1 cellular context compared by ENCODE assay signal in the genomic region with DNA sequence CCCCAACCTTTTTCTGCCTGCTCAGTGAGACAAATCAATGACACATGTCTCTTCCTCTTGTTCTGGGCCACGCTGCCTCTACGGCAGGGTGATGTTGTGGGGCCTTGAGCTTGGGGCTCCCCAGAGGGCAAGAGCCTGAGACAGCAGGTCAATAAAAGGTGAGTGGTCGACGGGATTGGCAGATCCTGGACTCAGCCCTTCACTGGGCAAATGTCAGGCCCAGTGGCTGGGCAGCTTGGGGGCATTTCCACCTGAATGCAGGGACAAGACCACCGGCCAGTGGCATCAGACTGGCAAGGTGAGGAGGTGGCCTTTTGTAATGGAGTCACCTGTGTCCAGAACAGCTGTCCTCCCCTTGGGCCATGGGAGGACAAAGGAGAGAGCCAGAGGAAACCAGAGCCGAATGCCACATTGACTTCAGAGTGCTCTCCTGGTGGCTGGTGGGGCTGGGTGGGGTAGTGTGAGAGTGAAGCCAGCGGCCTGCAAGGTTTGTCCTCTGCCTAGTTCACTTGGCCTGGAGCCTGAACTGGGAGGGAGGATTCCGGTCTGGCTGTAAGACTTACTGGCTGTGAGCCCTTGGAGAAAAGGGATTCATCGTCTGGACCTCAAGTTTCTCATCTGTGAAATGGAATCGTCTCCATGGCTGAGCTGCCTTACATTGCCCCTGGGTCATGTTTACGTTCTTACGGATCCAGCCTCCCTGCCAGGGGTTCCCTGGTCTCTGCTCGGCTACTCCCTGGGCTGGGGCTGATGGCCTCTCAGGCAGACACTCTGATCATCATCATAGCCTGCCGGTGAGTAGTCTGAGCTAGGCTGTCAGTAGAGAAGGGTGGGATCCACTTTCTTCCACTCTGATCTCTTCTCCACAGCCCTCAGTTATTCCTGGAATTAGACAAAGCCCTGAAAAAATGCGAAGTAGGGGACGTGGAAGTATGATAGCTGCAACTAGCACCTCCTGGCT.
TF ChIP-seq lines count a peak whose summit lies in the region.

No MANE protein-coding gene starts in this region.

TF ChIP-seq in IMR-90, 13 proteins besides CTCF, POLR2A, EP300 and RAD21:
- TF ChIP-seq RCOR1 (IDR thresholded peaks at IDR 0.05; ENCODE audit: insufficient replicate concordance, low read length), result no peak
TF ChIP-seq in IMR-90: peak in this region for 0.
